Comparison of ENCODE assay signal across 1 cellular context in the genomic region with DNA sequence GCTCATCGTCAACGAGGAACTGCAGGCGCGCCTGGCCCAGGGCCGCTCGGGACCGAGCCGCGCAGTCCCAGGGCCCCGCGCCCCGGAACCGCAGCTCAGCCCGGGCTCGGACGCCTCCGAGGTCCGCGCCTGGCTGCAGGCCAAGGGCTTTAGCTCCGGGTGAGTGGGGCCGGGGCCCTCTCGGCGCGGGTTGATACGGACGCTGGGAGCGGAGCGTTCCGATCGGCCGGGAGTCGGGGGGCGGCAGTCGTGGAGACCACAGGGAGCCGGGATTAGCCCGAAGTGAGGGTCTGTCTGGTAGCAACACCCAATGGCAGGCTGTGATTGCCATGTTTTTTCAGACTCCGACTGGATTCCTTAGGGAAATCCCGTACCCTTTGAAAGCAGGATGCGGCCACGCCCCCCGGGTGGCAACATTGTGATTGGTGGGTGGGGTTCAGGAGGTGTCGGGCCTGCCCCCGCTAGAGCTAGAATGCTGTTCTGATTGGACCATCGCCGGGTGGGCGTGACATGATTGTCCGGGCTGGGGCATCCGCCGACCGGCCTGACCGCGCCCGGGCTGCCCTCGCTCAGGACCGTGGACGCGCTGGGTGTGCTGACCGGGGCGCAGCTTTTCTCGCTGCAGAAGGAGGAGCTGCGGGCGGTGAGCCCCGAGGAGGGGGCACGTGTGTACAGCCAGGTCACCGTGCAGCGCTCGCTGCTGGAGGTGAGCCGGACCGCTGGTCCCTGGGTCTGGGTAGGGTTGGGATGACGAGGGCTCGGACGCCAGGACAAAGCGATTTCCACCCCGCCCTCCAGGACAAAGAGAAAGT.
TF ChIP-seq lines count a peak whose summit lies in the region.

No MANE protein-coding gene starts in this region.

TF ChIP-seq in HepG2, 621 proteins besides CTCF, POLR2A, EP300 and RAD21:
- TF ChIP-seq AGO2 (optimal IDR thresholded peaks at IDR 0.05; ENCODE audit: low read depth, low read length) (peak; percentile 76), YEATS2 (CRISPR knock-in tag; IDR thresholded peaks at IDR 0.05; ENCODE audit: borderline replicate concordance) (no peak), POLR2G (IDR thresholded peaks at IDR 0.05; ENCODE audit: low read depth, low read length) (0 out of 2 replicates have a peak, but pooled peaks have one; percentile 31)
